ENCODE assay signal across 8 cellular contexts in genomic region chr2:117470311-117471095, GRCh38.
DNase-seq lines count a peak whose midpoint lies in the region; ATAC-seq and TF ChIP-seq lines count a peak whose summit lies in the region.

No MANE protein-coding gene starts in this region.

- DNase-seq in activated CD4-positive, alpha-beta T cell treated with anti-CD3 and anti-CD28 coated beads for 36 hours, result peak; percentile 52
- no peak for DNase-seq in activated CD4-positive, alpha-beta T cell treated with anti-CD3 and anti-CD28 coated beads, Interleukin-2, amount 50 U/mL, for 1 hour
- peak; percentile 20 for DNase-seq in NCI-H460 (ENCODE audit: extremely low read depth, low read depth)
- no peak for DNase-seq in chondrocyte (ENCODE audit: low spot score)
- peak; percentile 30 for DNase-seq in pons (ENCODE audit: low spot score)
- DNase-seq in right cardiac atrium, result no peak

- TF ChIP-seq CTCF in chondrocyte (IDR thresholded peaks at IDR 0.05), result peak; percentile 65

- no peak for ATAC-seq in activated CD4-positive, alpha-beta T cell treated with anti-CD3 and anti-CD28 coated beads for 36 hours
- ATAC-seq in HG02610 (IDR thresholded peaks at IDR 0.05; ENCODE audit: unreplicated experiment) (peak; percentile 67), HG03342 (IDR thresholded peaks at IDR 0.05; ENCODE audit: unreplicated experiment) (no peak), right cardiac atrium (no peak)

- no peaks in the 10 kb centered on the region for H3K4me1 ChIP-seq in right cardiac atrium (ENCODE audit: control insufficient read depth, insufficient read depth, low read length)

- POLR2A ChIA-PET in activated CD4-positive, alpha-beta T cell treated with anti-CD3 and anti-CD28 coated beads for 36 hours (lab: Charles Lee), result no interaction called here

- no peak overlapping the region for H3K27ac ChIP-seq in right cardiac atrium (ENCODE audit: low read length)

- no peaks in the 10 kb centered on the region for H3K27me3 ChIP-seq in right cardiac atrium (ENCODE audit: control insufficient read depth, insufficient read depth)

- H3K36me3 Mint-ChIP-seq in activated CD4-positive, alpha-beta T cell treated with anti-CD3 and anti-CD28 coated beads for 36 hours (ENCODE audit: low read depth), result no peaks in the 10 kb centered on the region
- no peaks in the 10 kb centered on the region for H3K36me3 Mint-ChIP-seq in chondrocyte (ENCODE audit: low read depth)

- H3K4me3 ChIP-seq in right cardiac atrium (ENCODE audit: low read length), result no peak overlapping the region

- H3K27ac Mint-ChIP-seq in activated CD4-positive, alpha-beta T cell treated with anti-CD3 and anti-CD28 coated beads for 36 hours, result no peak overlapping the region
- no peak overlapping the region for H3K27ac Mint-ChIP-seq in chondrocyte (ENCODE audit: unreplicated experiment)

- no peak overlapping the region for H3K4me3 Mint-ChIP-seq in activated CD4-positive, alpha-beta T cell treated with anti-CD3 and anti-CD28 coated beads for 36 hours
- no peak overlapping the region for H3K4me3 Mint-ChIP-seq in chondrocyte (ENCODE audit: unreplicated experiment)

- 64% methylated on average over 7 of the region's 7 CpGs for WGBS in right cardiac atrium

- CTCF ChIA-PET in activated CD4-positive, alpha-beta T cell treated with anti-CD3 and anti-CD28 coated beads for 36 hours (lab: Charles Lee), result interaction anchor here (0.6 kb wide), 3 partner anchors 10 to 1625 kb away, joined by 3 read pairs; no protein-coding TSS in a partner anchor

- H3K27me3 Mint-ChIP-seq in activated CD4-positive, alpha-beta T cell treated with anti-CD3 and anti-CD28 coated beads for 36 hours, result no peaks in the 10 kb centered on the region
- H3K27me3 Mint-ChIP-seq in chondrocyte (ENCODE audit: low read depth), result no peaks in the 10 kb centered on the region

- H3K9me3 Mint-ChIP-seq in activated CD4-positive, alpha-beta T cell treated with anti-CD3 and anti-CD28 coated beads for 36 hours (ENCODE audit: low read depth), result peaks cover 11% of the 10 kb centered on the region
- H3K9me3 Mint-ChIP-seq in chondrocyte (ENCODE audit: low read depth), result peaks cover 6% of the 10 kb centered on the region

- intact Hi-C loops in activated CD4-positive, alpha-beta T cell treated with anti-CD3 and anti-CD28 coated beads for 36 hours (cut with DNase I, micrococcal nuclease), result loop anchor here in 1 of 2 experiments (2.0 to 5.0 kb wide), 3 partner anchors 302 to 532 kb away; no protein-coding TSS in a partner anchor
- intact Hi-C loops in right cardiac atrium (cut with DNase I), result loop anchor here in 1 of 4 donors (5.0 kb wide), 1 partner anchor 317 kb away; no protein-coding TSS in a partner anchor

- no peaks in the 10 kb centered on the region for H3K9me3 ChIP-seq in right cardiac atrium (ENCODE audit: control insufficient read depth, low read length)

- no peaks in the 10 kb centered on the region for H3K4me1 Mint-ChIP-seq in activated CD4-positive, alpha-beta T cell treated with anti-CD3 and anti-CD28 coated beads for 36 hours
- H3K4me1 Mint-ChIP-seq in chondrocyte (ENCODE audit: low read depth), result no peaks in the 10 kb centered on the region

Comparison
In these comparisons a context has a peak if more than half of its experiments do, and no peak if none do; other contexts are left out.
1. DNase-seq: peak in activated CD4-positive, alpha-beta T cell treated with anti-CD3 and anti-CD28 coated beads for 36 hours (single experiment), NCI-H460 (single experiment) and pons (single experiment); none in activated CD4-positive, alpha-beta T cell treated with anti-CD3 and anti-CD28 coated beads, Interleukin-2, amount 50 U/mL, for 1 hour (single experiment), chondrocyte (single experiment) and right cardiac atrium (0 of 3).